ENCODE assay signal across 1 cellular context in the genomic region with DNA sequence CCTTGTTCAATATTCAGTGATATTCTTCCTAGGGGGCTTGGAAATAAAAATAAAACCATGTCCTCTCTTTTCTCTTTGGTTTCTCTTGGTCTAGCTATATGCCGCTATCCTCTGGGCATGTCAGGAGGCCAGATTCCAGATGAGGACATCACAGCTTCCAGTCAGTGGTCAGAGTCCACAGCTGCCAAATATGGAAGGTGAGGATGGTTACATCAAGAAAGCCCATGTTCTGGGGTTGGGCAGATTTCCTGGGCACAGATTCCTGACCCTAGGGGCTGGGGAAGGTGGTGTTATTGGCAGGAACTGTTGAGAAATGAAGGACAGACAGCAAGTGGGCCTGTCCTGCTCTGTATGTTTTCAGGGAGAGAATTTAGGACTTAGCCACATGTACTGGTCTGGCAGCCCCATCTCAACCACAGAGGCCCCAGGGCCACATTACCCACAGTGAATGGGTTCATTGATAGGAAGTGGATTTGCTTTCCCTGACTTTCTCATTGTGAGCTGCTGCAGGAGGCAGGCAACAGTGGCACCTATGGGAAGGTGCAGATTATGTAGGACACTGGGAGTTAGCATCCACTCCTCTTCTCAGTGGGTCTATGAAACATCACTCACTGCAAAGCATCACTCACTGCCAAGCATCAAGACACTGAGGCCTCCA.
TF ChIP-seq lines count a peak whose summit lies in the region.

No MANE protein-coding gene starts in this region.

TF ChIP-seq in HepG2, 621 proteins besides CTCF, POLR2A, EP300 and RAD21 (continued from another document and continues in another):
- TF ChIP-seq, protein P1, sequence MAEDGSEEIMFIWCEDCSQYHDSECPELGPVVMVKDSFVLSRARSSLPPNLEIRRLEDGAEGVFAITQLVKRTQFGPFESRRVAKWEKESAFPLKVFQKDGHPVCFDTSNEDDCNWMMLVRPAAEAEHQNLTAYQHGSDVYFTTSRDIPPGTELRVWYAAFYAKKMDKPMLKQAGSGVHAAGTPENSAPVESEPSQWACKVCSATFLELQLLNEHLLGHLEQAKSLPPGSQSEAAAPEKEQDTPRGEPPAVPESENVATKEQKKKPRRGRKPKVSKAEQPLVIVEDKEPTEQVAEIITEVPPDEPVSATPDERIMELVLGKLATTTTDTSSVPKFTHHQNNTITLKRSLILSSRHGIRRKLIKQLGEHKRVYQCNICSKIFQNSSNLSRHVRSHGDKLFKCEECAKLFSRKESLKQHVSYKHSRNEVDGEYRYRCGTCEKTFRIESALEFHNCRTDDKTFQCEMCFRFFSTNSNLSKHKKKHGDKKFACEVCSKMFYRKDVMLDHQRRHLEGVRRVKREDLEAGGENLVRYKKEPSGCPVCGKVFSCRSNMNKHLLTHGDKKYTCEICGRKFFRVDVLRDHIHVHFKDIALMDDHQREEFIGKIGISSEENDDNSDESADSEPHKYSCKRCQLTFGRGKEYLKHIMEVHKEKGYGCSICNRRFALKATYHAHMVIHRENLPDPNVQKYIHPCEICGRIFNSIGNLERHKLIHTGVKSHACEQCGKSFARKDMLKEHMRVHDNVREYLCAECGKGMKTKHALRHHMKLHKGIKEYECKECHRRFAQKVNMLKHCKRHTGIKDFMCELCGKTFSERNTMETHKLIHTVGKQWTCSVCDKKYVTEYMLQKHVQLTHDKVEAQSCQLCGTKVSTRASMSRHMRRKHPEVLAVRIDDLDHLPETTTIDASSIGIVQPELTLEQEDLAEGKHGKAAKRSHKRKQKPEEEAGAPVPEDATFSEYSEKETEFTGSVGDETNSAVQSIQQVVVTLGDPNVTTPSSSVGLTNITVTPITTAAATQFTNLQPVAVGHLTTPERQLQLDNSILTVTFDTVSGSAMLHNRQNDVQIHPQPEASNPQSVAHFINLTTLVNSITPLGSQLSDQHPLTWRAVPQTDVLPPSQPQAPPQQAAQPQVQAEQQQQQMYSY (CRISPR knock-in tag; IDR thresholded peaks at IDR 0.05), result no peak
- 0 out of 2 replicates have a peak, but pooled peaks have one; percentile 25 for TF ChIP-seq ZNF292 (CRISPR knock-in tag; IDR thresholded peaks at IDR 0.05; ENCODE audit: borderline replicate concordance, low read depth)
- TF ChIP-seq, protein P2, sequence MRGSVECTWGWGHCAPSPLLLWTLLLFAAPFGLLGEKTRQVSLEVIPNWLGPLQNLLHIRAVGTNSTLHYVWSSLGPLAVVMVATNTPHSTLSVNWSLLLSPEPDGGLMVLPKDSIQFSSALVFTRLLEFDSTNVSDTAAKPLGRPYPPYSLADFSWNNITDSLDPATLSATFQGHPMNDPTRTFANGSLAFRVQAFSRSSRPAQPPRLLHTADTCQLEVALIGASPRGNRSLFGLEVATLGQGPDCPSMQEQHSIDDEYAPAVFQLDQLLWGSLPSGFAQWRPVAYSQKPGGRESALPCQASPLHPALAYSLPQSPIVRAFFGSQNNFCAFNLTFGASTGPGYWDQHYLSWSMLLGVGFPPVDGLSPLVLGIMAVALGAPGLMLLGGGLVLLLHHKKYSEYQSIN (CRISPR knock-in tag; IDR thresholded peaks at IDR 0.05; ENCODE audit: borderline replicate concordance), result no peak
- no peak for TF ChIP-seq ZFY (CRISPR knock-in tag; IDR thresholded peaks at IDR 0.05)
- TF ChIP-seq, protein P3, sequence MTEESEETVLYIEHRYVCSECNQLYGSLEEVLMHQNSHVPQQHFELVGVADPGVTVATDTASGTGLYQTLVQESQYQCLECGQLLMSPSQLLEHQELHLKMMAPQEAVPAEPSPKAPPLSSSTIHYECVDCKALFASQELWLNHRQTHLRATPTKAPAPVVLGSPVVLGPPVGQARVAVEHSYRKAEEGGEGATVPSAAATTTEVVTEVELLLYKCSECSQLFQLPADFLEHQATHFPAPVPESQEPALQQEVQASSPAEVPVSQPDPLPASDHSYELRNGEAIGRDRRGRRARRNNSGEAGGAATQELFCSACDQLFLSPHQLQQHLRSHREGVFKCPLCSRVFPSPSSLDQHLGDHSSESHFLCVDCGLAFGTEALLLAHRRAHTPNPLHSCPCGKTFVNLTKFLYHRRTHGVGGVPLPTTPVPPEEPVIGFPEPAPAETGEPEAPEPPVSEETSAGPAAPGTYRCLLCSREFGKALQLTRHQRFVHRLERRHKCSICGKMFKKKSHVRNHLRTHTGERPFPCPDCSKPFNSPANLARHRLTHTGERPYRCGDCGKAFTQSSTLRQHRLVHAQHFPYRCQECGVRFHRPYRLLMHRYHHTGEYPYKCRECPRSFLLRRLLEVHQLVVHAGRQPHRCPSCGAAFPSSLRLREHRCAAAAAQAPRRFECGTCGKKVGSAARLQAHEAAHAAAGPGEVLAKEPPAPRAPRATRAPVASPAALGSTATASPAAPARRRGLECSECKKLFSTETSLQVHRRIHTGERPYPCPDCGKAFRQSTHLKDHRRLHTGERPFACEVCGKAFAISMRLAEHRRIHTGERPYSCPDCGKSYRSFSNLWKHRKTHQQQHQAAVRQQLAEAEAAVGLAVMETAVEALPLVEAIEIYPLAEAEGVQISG (CRISPR knock-in tag; IDR thresholded peaks at IDR 0.05), result peak; percentile 19; the same call in 1 of the 2 replicates
- peak; percentile 98 for TF ChIP-seq SRF (IDR thresholded peaks at IDR 0.05; ENCODE audit: low read depth, low read length)
- TF ChIP-seq ZNF792 (CRISPR knock-in tag; IDR thresholded peaks at IDR 0.05), result 0 out of 2 replicates have a peak, but pooled peaks have one; percentile 16
- TF ChIP-seq, protein P4, sequence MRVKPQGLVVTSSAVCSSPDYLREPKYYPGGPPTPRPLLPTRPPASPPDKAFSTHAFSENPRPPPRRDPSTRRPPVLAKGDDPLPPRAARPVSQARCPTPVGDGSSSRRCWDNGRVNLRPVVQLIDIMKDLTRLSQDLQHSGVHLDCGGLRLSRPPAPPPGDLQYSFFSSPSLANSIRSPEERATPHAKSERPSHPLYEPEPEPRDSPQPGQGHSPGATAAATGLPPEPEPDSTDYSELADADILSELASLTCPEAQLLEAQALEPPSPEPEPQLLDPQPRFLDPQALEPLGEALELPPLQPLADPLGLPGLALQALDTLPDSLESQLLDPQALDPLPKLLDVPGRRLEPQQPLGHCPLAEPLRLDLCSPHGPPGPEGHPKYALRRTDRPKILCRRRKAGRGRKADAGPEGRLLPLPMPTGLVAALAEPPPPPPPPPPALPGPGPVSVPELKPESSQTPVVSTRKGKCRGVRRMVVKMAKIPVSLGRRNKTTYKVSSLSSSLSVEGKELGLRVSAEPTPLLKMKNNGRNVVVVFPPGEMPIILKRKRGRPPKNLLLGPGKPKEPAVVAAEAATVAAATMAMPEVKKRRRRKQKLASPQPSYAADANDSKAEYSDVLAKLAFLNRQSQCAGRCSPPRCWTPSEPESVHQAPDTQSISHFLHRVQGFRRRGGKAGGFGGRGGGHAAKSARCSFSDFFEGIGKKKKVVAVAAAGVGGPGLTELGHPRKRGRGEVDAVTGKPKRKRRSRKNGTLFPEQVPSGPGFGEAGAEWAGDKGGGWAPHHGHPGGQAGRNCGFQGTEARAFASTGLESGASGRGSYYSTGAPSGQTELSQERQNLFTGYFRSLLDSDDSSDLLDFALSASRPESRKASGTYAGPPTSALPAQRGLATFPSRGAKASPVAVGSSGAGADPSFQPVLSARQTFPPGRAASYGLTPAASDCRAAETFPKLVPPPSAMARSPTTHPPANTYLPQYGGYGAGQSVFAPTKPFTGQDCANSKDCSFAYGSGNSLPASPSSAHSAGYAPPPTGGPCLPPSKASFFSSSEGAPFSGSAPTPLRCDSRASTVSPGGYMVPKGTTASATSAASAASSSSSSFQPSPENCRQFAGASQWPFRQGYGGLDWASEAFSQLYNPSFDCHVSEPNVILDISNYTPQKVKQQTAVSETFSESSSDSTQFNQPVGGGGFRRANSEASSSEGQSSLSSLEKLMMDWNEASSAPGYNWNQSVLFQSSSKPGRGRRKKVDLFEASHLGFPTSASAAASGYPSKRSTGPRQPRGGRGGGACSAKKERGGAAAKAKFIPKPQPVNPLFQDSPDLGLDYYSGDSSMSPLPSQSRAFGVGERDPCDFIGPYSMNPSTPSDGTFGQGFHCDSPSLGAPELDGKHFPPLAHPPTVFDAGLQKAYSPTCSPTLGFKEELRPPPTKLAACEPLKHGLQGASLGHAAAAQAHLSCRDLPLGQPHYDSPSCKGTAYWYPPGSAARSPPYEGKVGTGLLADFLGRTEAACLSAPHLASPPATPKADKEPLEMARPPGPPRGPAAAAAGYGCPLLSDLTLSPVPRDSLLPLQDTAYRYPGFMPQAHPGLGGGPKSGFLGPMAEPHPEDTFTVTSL (CRISPR knock-in tag; IDR thresholded peaks at IDR 0.05; ENCODE audit: borderline replicate concordance), result 0 out of 2 replicates have a peak, but pooled peaks have one; percentile 26
- TF ChIP-seq MEF2D (CRISPR knock-in tag; IDR thresholded peaks at IDR 0.05), result 0 out of 2 replicates have a peak, but pooled peaks have one; percentile 31
- TF ChIP-seq ARNT2 (CRISPR knock-in tag; IDR thresholded peaks at IDR 0.05; ENCODE audit: low read depth), result no peak
- 0 out of 4 replicates have a peak, but pooled peaks of 1 of the 2 experiments have one; percentile 40 for TF ChIP-seq KLF16 (CRISPR knock-in tag; IDR thresholded peaks at IDR 0.05)
- no peak for TF ChIP-seq ISX (CRISPR knock-in tag; conservative IDR thresholded peaks at IDR 0.05)
- TF ChIP-seq ZFAT (CRISPR knock-in tag; conservative IDR thresholded peaks at IDR 0.05), result no peak
- no peak for TF ChIP-seq SUZ12 (IDR thresholded peaks at IDR 0.05; ENCODE audit: low read depth, low read length)
- no peak for TF ChIP-seq FOSL1 (CRISPR knock-in tag; IDR thresholded peaks at IDR 0.05; ENCODE audit: borderline replicate concordance)
- no peak for TF ChIP-seq ZBTB38 (CRISPR knock-in tag; IDR thresholded peaks at IDR 0.05)
- TF ChIP-seq ZNF678 (CRISPR knock-in tag; IDR thresholded peaks at IDR 0.05), result no peak
- TF ChIP-seq NCOA2 (CRISPR knock-in tag; IDR thresholded peaks at IDR 0.05), result peak; percentile 20; the same call in 1 of the 2 replicates
- TF ChIP-seq, protein P5, sequence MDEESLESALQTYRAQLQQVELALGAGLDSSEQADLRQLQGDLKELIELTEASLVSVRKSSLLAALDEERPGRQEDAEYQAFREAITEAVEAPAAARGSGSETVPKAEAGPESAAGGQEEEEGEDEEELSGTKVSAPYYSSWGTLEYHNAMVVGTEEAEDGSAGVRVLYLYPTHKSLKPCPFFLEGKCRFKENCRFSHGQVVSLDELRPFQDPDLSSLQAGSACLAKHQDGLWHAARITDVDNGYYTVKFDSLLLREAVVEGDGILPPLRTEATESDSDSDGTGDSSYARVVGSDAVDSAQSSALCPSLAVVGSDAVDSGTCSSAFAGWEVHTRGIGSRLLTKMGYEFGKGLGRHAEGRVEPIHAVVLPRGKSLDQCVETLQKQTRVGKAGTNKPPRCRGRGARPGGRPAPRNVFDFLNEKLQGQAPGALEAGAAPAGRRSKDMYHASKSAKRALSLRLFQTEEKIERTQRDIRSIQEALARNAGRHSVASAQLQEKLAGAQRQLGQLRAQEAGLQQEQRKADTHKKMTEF (CRISPR knock-in tag; IDR thresholded peaks at IDR 0.05), result peak; percentile 62; the same call in 1 of the 2 replicates
- TF ChIP-seq TEAD3 (CRISPR knock-in tag; optimal IDR thresholded peaks at IDR 0.05; ENCODE audit: borderline replicate concordance), result peak; percentile 5
- TF ChIP-seq, protein P6, sequence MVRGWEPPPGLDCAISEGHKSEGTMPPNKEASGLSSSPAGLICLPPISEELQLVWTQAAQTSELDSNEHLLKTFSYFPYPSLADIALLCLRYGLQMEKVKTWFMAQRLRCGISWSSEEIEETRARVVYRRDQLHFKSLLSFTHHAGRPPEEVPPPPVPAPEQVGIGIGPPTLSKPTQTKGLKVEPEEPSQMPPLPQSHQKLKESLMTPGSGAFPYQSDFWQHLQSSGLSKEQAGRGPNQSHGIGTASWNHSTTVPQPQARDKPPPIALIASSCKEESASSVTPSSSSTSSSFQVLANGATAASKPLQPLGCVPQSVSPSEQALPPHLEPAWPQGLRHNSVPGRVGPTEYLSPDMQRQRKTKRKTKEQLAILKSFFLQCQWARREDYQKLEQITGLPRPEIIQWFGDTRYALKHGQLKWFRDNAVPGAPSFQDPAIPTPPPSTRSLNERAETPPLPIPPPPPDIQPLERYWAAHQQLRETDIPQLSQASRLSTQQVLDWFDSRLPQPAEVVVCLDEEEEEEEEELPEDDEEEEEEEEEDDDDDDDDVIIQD (CRISPR knock-in tag; IDR thresholded peaks at IDR 0.05; ENCODE audit: low read depth), result peak; percentile 92
- TF ChIP-seq POGZ (CRISPR knock-in tag; IDR thresholded peaks at IDR 0.05), result peak; percentile 85
- no peak for TF ChIP-seq GLI4 (CRISPR knock-in tag; IDR thresholded peaks at IDR 0.05; ENCODE audit: borderline replicate concordance)
- TF ChIP-seq ZNF670 (CRISPR knock-in tag; IDR thresholded peaks at IDR 0.05; ENCODE audit: borderline replicate concordance), result no peak
- TF ChIP-seq, protein P7, sequence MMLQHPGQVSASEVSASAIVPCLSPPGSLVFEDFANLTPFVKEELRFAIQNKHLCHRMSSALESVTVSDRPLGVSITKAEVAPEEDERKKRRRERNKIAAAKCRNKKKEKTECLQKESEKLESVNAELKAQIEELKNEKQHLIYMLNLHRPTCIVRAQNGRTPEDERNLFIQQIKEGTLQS (CRISPR knock-in tag; IDR thresholded peaks at IDR 0.05), result no peak
- TF ChIP-seq POLR2AphosphoS2 (IDR thresholded peaks at IDR 0.05; ENCODE audit: low read depth, low read length), result no peak
- TF ChIP-seq, protein P8, sequence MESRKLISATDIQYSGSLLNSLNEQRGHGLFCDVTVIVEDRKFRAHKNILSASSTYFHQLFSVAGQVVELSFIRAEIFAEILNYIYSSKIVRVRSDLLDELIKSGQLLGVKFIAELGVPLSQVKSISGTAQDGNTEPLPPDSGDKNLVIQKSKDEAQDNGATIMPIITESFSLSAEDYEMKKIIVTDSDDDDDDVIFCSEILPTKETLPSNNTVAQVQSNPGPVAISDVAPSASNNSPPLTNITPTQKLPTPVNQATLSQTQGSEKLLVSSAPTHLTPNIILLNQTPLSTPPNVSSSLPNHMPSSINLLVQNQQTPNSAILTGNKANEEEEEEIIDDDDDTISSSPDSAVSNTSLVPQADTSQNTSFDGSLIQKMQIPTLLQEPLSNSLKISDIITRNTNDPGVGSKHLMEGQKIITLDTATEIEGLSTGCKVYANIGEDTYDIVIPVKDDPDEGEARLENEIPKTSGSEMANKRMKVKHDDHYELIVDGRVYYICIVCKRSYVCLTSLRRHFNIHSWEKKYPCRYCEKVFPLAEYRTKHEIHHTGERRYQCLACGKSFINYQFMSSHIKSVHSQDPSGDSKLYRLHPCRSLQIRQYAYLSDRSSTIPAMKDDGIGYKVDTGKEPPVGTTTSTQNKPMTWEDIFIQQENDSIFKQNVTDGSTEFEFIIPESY (CRISPR knock-in tag; IDR thresholded peaks at IDR 0.05), result peak; percentile 78
- TF ChIP-seq, protein P9, sequence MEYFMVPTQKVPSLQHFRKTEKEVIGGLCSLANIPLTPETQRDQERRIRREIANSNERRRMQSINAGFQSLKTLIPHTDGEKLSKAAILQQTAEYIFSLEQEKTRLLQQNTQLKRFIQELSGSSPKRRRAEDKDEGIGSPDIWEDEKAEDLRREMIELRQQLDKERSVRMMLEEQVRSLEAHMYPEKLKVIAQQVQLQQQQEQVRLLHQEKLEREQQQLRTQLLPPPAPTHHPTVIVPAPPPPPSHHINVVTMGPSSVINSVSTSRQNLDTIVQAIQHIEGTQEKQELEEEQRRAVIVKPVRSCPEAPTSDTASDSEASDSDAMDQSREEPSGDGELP (IDR thresholded peaks at IDR 0.05; ENCODE audit: borderline replicate concordance, low read depth), result no peak
- no peak for TF ChIP-seq ZNF780A (CRISPR knock-in tag; IDR thresholded peaks at IDR 0.05)
- TF ChIP-seq DR1 (CRISPR knock-in tag; IDR thresholded peaks at IDR 0.05), result no peak
- TF ChIP-seq ZNF3 (CRISPR knock-in tag; IDR thresholded peaks at IDR 0.05), result no peak
- TF ChIP-seq ZNF331 (CRISPR knock-in tag; IDR thresholded peaks at IDR 0.05), result peak; percentile 16; the same call in 1 of the 2 replicates
- TF ChIP-seq XRCC5 (optimal IDR thresholded peaks at IDR 0.05; ENCODE audit: low read length), result peak; percentile 45
- TF ChIP-seq IRX3 (CRISPR knock-in tag; IDR thresholded peaks at IDR 0.05; ENCODE audit: borderline replicate concordance, low read depth), result no peak
- no peak for TF ChIP-seq LCORL (IDR thresholded peaks at IDR 0.05)
- peak; percentile 58; the same call in 1 of the 2 replicates for TF ChIP-seq LCORL (CRISPR knock-in tag; IDR thresholded peaks at IDR 0.05)
- TF ChIP-seq MED1 (CRISPR knock-in tag; IDR thresholded peaks at IDR 0.05), result peak; percentile 53; the same call in 1 of the 2 replicates
